ENCODE assay signal across 18 cellular contexts in genomic region chr7:2795906-2796305, GRCh38. TPM values are rescaled to one million over a fixed set of nuclear protein-coding genes. Genes with fewer than 3 reads are reported as not detected.
DNase-seq lines count a peak whose midpoint lies in the region; TF ChIP-seq lines count a peak whose summit lies in the region.
"Had no signal": no experiment of that assay in that cellular context is flagged by ENCODE, and none has a peak within 500 bp of the region (broad histone marks: within the 10 kb centered on the region; RNA-seq: fewer than 3 reads in every experiment).

No MANE protein-coding gene starts in this region.

- DNase-seq in esophagus squamous epithelium (lab: John Stamatoyannopoulos, UW): no peak
- DNase-seq in transverse colon: no peak
- DNase-seq in SW480 (ENCODE audit: low spot score): no peak
- DNase-seq in NCI-H446 treated with DMSO at 0.1 percent for 48 hours (lab: John Stamatoyannopoulos, UW): no peak
- DNase-seq in Kasumi-1 (lab: John Stamatoyannopoulos, UW): no peak
- DNase-seq: activated CD4-positive, alpha-beta T cell treated with anti-CD3 and anti-CD28 coated beads for 1 hour; activated CD8-positive, alpha-beta memory T cell treated with anti-CD3 and anti-CD28 coated beads, Interleukin-2, amount 50 U/mL, for 4 hours; activated effector memory CD4-positive, alpha-beta T cell treated with Interleukin-2 at 50 U/mL for 16 hours; AML-193; Caco-2; naive thymus-derived CD8-positive, alpha-beta T cell; NCI-H146; NCI-H2227 treated with DMSO at 0.1 percent for 48 hours; SK-N-SH; stimulated activated CD4-positive, alpha-beta T cell treated with anti-CD3 and anti-CD28 coated beads, Interleukin-12 subunit alpha, Interleukin-12 subunit beta, amount 100 ng/mL, for 4 hours had no signal

- H3K4me2 ChIP-seq in parathyroid adenoma (ENCODE audit: low read length): no peak overlapping the region
- H3K4me2 ChIP-seq: SK-N-SH had no signal

- TF ChIP-seq EP300 in transverse colon (IDR thresholded peaks at IDR 0.05; ENCODE audit: low read depth): no peak

- no peaks in the 10 kb centered on the region for H3K9me3 ChIP-seq in esophagus squamous epithelium
- no peaks in the 10 kb centered on the region for H3K9me3 ChIP-seq in parathyroid adenoma (ENCODE audit: control insufficient read depth, low read length)
- no peaks in the 10 kb centered on the region for H3K9me3 ChIP-seq in transverse colon
- H3K9me3 ChIP-seq: Caco-2, SK-N-SH had no signal

- H3K4me1 ChIP-seq in esophagus squamous epithelium (peaks cover 0 to 17% (median 0%) of the 10 kb centered on the region in 3 donors), parathyroid adenoma (peaks cover 5% of the 10 kb centered on the region), transverse colon (peaks cover 0 to 5% (median 0%) of the 10 kb centered on the region in 4 donors)

- TF ChIP-seq POLR2A in esophagus squamous epithelium (IDR thresholded peaks at IDR 0.05) (no peak), transverse colon (IDR thresholded peaks at IDR 0.05) (no peak)

- H3K4me3 ChIP-seq in WI38 (ENCODE audit: low read depth, low read length) (peak overlapping the region; percentile 37), esophagus squamous epithelium (no peak overlapping the region), parathyroid adenoma (ENCODE audit: low read depth, low read length) (no peak overlapping the region), transverse colon (no peak overlapping the region)
- H3K4me3 ChIP-seq: lung had no signal

- no peak overlapping the region for H3K9ac ChIP-seq in parathyroid adenoma
- H3K9ac ChIP-seq: SK-N-SH had no signal

- TF ChIP-seq CTCF in WI38 (IDR thresholded peaks at IDR 0.05; ENCODE audit: low read depth, low read length) (no peak), esophagus squamous epithelium (IDR thresholded peaks at IDR 0.05) (no peak), parathyroid adenoma (IDR thresholded peaks at IDR 0.05) (no peak), transverse colon (IDR thresholded peaks at IDR 0.05) (no peak)

- intact Hi-C loops in esophagus squamous epithelium (cut with DNase I) (no loop called here), transverse colon (cut with DNase I; ENCODE audit: low total_unique reads) (no loop called here)

- in situ Hi-C loops in transverse colon (cut with MboI; ENCODE audit: low pct_ligation_motif_present in 1 of 4, low pct_unique_long_range_greater_than_20kb in 1 of 4, low sequenced_read_pairs in 3 of 4): no loop called here

- H3K36me3 ChIP-seq in esophagus squamous epithelium: peaks cover 0 to 38% (median 7%) of the 10 kb centered on the region in 3 donors
- no peaks in the 10 kb centered on the region for H3K36me3 ChIP-seq in parathyroid adenoma (ENCODE audit: control insufficient read depth, insufficient read depth, low read length)
- H3K36me3 ChIP-seq in transverse colon: peaks cover 0 to 19% (median 0%) of the 10 kb centered on the region in 4 donors

- H3K79me2 ChIP-seq in parathyroid adenoma: peaks cover 25% of the 10 kb centered on the region

- no peak overlapping the region for H2AFZ ChIP-seq in parathyroid adenoma

- H3K27me3 ChIP-seq in esophagus squamous epithelium (no peaks in the 10 kb centered on the region), parathyroid adenoma (ENCODE audit: control insufficient read depth, insufficient read depth, low read length) (no peaks in the 10 kb centered on the region), transverse colon (no peaks in the 10 kb centered on the region)

- peak overlapping the region in 3 of 4 donors; percentile 64 to 76 (median 72) for H3K27ac ChIP-seq in esophagus squamous epithelium
- H3K27ac ChIP-seq in parathyroid adenoma: peak overlapping the region; percentile 47
- H3K27ac ChIP-seq in transverse colon: peak overlapping the region; percentile 32 to 57 (median 44)

- WGBS in esophagus squamous epithelium, 2 donors: 90 to 95% methylated on average over 9 of the region's 9 CpGs
- WGBS in transverse colon (ENCODE audit: low coverage in 1 of 2), 2 donors: 60 to 90% methylated on average over 2 to 9 of the region's 9 CpGs

RNA-seq across cellular contexts. Expression of gene GNA12, which starts 48.2 kb away (rescaled TPM):
- total RNA-seq in esophagus squamous epithelium: 10 to 100 TPM in 1 of 4 donors, 1 to 10 TPM in 3; 6.6 to 11.6 (median 7.6) TPM
- 10 to 100 TPM; 18.9 to 39.6 (median 22.2) TPM for total RNA-seq in transverse colon
